Comparison of ENCODE assay signal across 11 cellular contexts in the genomic region with DNA sequence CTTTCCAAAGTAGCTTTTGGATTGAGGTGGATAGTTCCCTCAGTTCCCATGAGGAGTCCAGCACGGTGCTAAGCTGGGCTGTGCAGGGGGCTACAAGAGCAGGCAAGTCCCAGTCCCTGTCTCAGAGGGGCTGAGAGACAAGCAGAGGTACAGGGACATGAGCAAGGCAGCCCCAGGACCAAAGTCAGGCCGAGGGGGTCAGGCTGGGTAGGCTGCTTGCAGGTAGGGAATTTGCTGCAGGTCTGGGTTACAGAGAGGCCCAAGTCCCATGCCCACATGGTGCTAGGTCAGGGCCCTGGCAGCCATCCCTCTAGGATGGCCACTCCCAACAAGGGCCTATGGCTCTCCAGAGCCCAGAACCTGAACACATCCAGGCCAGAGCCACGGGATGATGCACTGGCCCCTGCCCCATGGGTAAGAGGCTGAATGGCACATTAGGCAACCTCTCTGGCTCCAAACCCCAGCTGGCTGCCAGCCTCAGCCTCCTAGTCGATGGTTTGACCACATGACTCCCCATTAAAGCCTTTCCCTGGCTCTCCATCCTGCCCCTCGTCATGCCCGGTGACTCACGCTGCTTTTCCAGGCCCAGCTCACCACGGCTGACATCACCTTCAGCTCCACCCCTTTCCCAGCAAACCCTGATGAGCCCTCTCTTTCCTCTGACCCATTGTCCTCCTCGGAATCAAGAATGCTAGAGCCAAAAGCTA.
DNase-seq lines count a peak whose midpoint lies in the region; ATAC-seq and TF ChIP-seq lines count a peak whose summit lies in the region.
"Had no signal": no experiment of that assay in that cellular context is flagged by ENCODE, and none has a peak within 500 bp of the region (broad histone marks: within the 10 kb centered on the region; RNA-seq: fewer than 3 reads in every experiment).

No MANE protein-coding gene starts in this region.

- H3K4me3 Mint-ChIP-seq in neural crest cell: no peak overlapping the region
- H3K4me3 Mint-ChIP-seq: activated T-cell treated with anti-CD3 and anti-CD28 coated beads, Interleukin-2, amount 50 U/mL, for 24 hours had no signal

- no peaks in the 10 kb centered on the region for H3K27me3 Mint-ChIP-seq in neural crest cell (ENCODE audit: low read depth)

- H3K4me1 Mint-ChIP-seq in neural crest cell: peaks cover 37% of the 10 kb centered on the region

- TF ChIP-seq CTCF in AG09319 (IDR thresholded peaks at IDR 0.05; ENCODE audit: low read depth, low read length) (no peak), neural crest cell (conservative IDR thresholded peaks at IDR 0.05) (no peak)

- DNase-seq in AG09319 (ENCODE audit: extremely low read depth, low read depth) (peak; percentile 85), NCI-H226 (peak; percentile 96), neural crest cell (ENCODE audit: low read depth, low spot score) (no peak), ecto neural progenitor cell (ENCODE audit: low spot score) (no peak)
- no peak for DNase-seq in activated CD8-positive, alpha-beta memory T cell treated with anti-CD3 and anti-CD28 coated beads, Interleukin-2, amount 50 U/mL, for 4 hours
- DNase-seq: activated T-cell treated with anti-CD3 and anti-CD28 coated beads, Interleukin-2, amount 50 U/mL, for 24 hours; DMS153; NCI-H524 had no signal

- H3K27ac Mint-ChIP-seq in neural crest cell (ENCODE audit: unreplicated experiment): peak overlapping the region; percentile 38
- H3K27ac Mint-ChIP-seq: activated T-cell treated with anti-CD3 and anti-CD28 coated beads, Interleukin-2, amount 50 U/mL, for 24 hours had no signal

- no peaks in the 10 kb centered on the region for H3K36me3 Mint-ChIP-seq in neural crest cell (ENCODE audit: low read depth)

- no peaks in the 10 kb centered on the region for H3K9me3 Mint-ChIP-seq in neural crest cell
- H3K9me3 Mint-ChIP-seq: activated T-cell treated with anti-CD3 and anti-CD28 coated beads, Interleukin-2, amount 50 U/mL, for 24 hours had no signal

- ATAC-seq in esophagus mucosa (peak; percentile 72), GM21515 (IDR thresholded peaks at IDR 0.05; ENCODE audit: unreplicated experiment) (no peak), HG02798 (IDR thresholded peaks at IDR 0.05; ENCODE audit: poor library complexity, unreplicated experiment) (no peak)

Comparison
In these comparisons a context has a peak if more than half of its experiments do, and no peak if none do; other contexts are left out.
1. DNase-seq: peak in AG09319 (single experiment) and NCI-H226 (single experiment); none in neural crest cell (single experiment), ecto neural progenitor cell (single experiment) and activated CD8-positive, alpha-beta memory T cell treated with anti-CD3 and anti-CD28 coated beads, Interleukin-2, amount 50 U/mL, for 4 hours (single experiment).